In genomic region chr7:122123746-122124145, GRCh38 we compare ENCODE assay signal across 22 cellular contexts. TPM values are rescaled to one million over a fixed set of nuclear protein-coding genes. Genes with fewer than 3 reads are reported as not detected.
A peak's percentile ranks its signal among the peaks of the same experiment; 100 is the strongest.
DNase-seq lines count a peak whose midpoint lies in the region; ATAC-seq, FAIRE-seq and TF ChIP-seq lines count a peak whose summit lies in the region.
"Had no signal": no experiment of that assay in that cellular context is flagged by ENCODE, and none has a peak within 500 bp of the region (broad histone marks: within the 10 kb centered on the region; RNA-seq: fewer than 3 reads in every experiment).

No MANE protein-coding gene starts in this region.

- ATAC-seq in left lobe of liver (peak; percentile 21), left ventricle myocardium superior (no peak), GM21619 (IDR thresholded peaks at IDR 0.05; ENCODE audit: unreplicated experiment) (no peak)
- ATAC-seq: A549 had no signal

- intact Hi-C loops in left ventricle myocardium superior (cut with micrococcal nuclease) = no loop called here

- no peak for FAIRE-seq in bronchial epithelial cell (lab: Jason Lieb, UNC)
- FAIRE-seq: A549, GM18507, RCC 7860 had no signal

- no peaks in the 10 kb centered on the region for H3K27me3 ChIP-seq in bronchial epithelial cell (ENCODE audit: control insufficient read depth, insufficient read depth, low read length)
- H3K27me3 ChIP-seq: BE2C, SJCRH30 had no signal

- H3K4me3 ChIP-seq in bronchial epithelial cell (ENCODE audit: low read depth, low read length) = no peak overlapping the region
- H3K4me3 ChIP-seq: A549, HAP-1, SJCRH30 had no signal

- DNase-seq in ELR (ENCODE audit: low read depth) (peak; percentile 24), HT1080 (ENCODE audit: low read depth) (peak; percentile 44), bronchial epithelial cell (ENCODE audit: low read depth) (peak; percentile 56), left lobe of liver (ENCODE audit: low spot score) (no peak), OCI-M1 (lab: John Stamatoyannopoulos, UW) (no peak), left ventricle myocardium superior (no peak)
- DNase-seq: BE2C; DND-41; GDM1; NCI-H1092 treated with DMSO at 0.1 percent for 48 hours; NCI-H1436 treated with DMSO at 0.1 percent for 48 hours; NCI-H1930; NCI-H2227 treated with DMSO at 0.1 percent for 48 hours; NCI-H510A treated with DMSO at 0.1 percent for 48 hours; NCI-H748 treated with DMSO at 0.1 percent for 48 hours; NK-92 treated with Interleukin-12 subunit alpha and Interleukin-12 subunit beta, amount 100 ng/mL, for 24 hours; SJCRH30 had no signal

- no peak for TF ChIP-seq CTCF in bronchial epithelial cell (IDR thresholded peaks at IDR 0.05; ENCODE audit: insufficient read depth, low read length, severe bottlenecking)

- no peaks in the 10 kb centered on the region for H3K36me3 ChIP-seq in bronchial epithelial cell (ENCODE audit: control insufficient read depth, insufficient read depth, low read length)
- H3K36me3 ChIP-seq: BE2C, SJCRH30 had no signal

RNA-seq across cellular contexts. Expression of gene AASS, which starts 20.3 kb away (rescaled TPM):
- total RNA-seq in HT1080 (2014; rRNA removed; shearing (Covaris generic)) = 6.9 and 10.7 TPM in 2 replicates
- 1.3 and 3.5 TPM in 2 replicates for polyA plus RNA-seq in HT1080 (2015; cell fraction: cytosol; rRNA removed)
- polyA plus RNA-seq in HT1080 (2015; cell fraction: nucleus; rRNA removed) = 43.8 and 45.7 TPM in 2 replicates
- 8.6 and 12.4 TPM in 2 replicates for total RNA-seq in bronchial epithelial cell
- total RNA-seq in left lobe of liver = 84.2 TPM
- total RNA-seq in left ventricle myocardium superior = 24.1 TPM

Comparison
In these comparisons a context has a peak if more than half of its experiments do, and no peak if none do; other contexts are left out.
1. DNase-seq: peak in ELR (single experiment), HT1080 (single experiment) and bronchial epithelial cell (single experiment); none in left lobe of liver (single experiment), OCI-M1 (single experiment) and left ventricle myocardium superior (single experiment).